In the genomic region with DNA sequence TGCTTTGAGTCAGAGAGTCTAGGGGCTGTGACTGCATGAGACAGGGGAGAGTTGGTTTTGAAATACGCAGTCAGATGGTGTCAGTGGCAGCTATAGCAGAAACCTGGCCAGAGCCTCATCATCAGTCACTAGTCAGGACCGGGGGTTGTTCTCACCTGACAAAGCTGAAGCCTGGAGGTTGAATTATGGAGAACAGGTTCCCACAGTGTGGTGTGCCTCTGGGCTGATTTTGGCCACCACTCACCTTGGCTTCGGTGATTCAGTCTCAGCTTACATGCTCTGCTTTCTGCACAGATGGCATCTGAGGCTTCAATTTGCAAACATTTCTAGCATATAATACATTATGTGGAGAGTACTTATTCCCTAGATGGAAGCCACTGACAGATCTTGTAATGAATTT, we compare ENCODE assay signal across 30 cellular contexts.
"Had no signal": no experiment of that assay in that cellular context is flagged by ENCODE, and none has a peak within 500 bp of the region (broad histone marks: within the 10 kb centered on the region; RNA-seq: fewer than 3 reads in every experiment).

No MANE protein-coding gene starts in this region.

- H3K4me1 ChIP-seq: SJCRH30 had no signal

- ATAC-seq: activated CD4-positive, CD25-positive, alpha-beta regulatory T cell treated with anti-CD3 and anti-CD28 coated beads, Interleukin-2, amount 50 U/mL, for 24 hours; activated CD8-positive, alpha-beta T cell treated with anti-CD3 and anti-CD28 coated beads for 36 hours; activated T-cell treated with anti-CD3 and anti-CD28 coated beads, Interleukin-2, amount 50 U/mL, for 72 hours; activated T-helper 17 cell treated with anti-CD3 and anti-CD28 coated beads, Interleukin-2, amount 50 U/mL, for 72 hours; Panc1; WTC11 had no signal

- H3K27me3 ChIP-seq: brain microvascular endothelial cell had no signal

- H3K27ac ChIP-seq: brain microvascular endothelial cell, coronary artery, SJCRH30, SK-N-MC had no signal

- DNase-seq: activated CD4-positive, alpha-beta T cell treated with anti-CD3 and anti-CD28 coated beads for 4 hours; activated CD4-positive, alpha-beta T cell treated with anti-CD3 and anti-CD28 coated beads, Interleukin-2, amount 50 U/mL, for 4 hours; activated CD8-positive, alpha-beta T cell treated with anti-CD3 and anti-CD28 coated beads for 36 hours; activated effector memory CD4-positive, alpha-beta T cell treated with anti-CD3 and anti-CD28 coated beads, Interleukin-2, amount 50 U/mL, for 16 hours; activated naive CD4-positive, alpha-beta T cell; activated naive CD4-positive, alpha-beta T cell treated with anti-CD3 and anti-CD28 coated beads, Interleukin-2, amount 50 U/mL, for 16 hours; activated naive CD8-positive, alpha-beta T cell treated with anti-CD3 and anti-CD28 coated beads for 36 hours; activated T-cell treated with anti-CD3 and anti-CD28 coated beads, Interleukin-2, amount 50 U/mL, for 1 hour; activated T-cell treated with anti-CD3 and anti-CD28 coated beads, Interleukin-2, amount 50 U/mL, for 72 hours; amniotic stem cell; aorta; brain microvascular endothelial cell; central memory CD4-positive, alpha-beta T cell; Karpas-422; NCI-H1105; NCI-H1417 treated with DMSO at 0.1 percent for 48 hours; NCI-H1694 treated with DMSO at 0.1 percent for 48 hours; NCI-H2029; NCI-H345; NCI-H510A treated with DMSO at 0.1 percent for 48 hours; NCI-H526 treated with DMSO at 0.1 percent for 48 hours; OCI-M1; SHP77; SJCRH30 had no signal
